ENCODE assay signal across 1 cellular context in genomic region chr1:226821719-226822085, GRCh38.
TF ChIP-seq lines count a peak whose summit lies in the region.

No MANE protein-coding gene starts in this region.

TF ChIP-seq in HCT116, 20 proteins besides CTCF, POLR2A, EP300 and RAD21 (continued from another document):
- no peak for TF ChIP-seq REST (IDR thresholded peaks at IDR 0.05; ENCODE audit: low read depth)
- no peak for TF ChIP-seq SIN3A (IDR thresholded peaks at IDR 0.05; ENCODE audit: low read depth)
- TF ChIP-seq SP1 (IDR thresholded peaks at IDR 0.05; ENCODE audit: low read depth) = no peak
- TF ChIP-seq TCF7L2 (IDR thresholded peaks at IDR 0.05; ENCODE audit: borderline replicate concordance, extremely low read depth, insufficient read depth, insufficient read length) = no peak
